In genomic region chr6:51139841-51140462, GRCh38 we compare ENCODE assay signal across 23 cellular contexts.
"Had no signal": no experiment of that assay in that cellular context is flagged by ENCODE, and none has a peak within 500 bp of the region (broad histone marks: within the 10 kb centered on the region; RNA-seq: fewer than 3 reads in every experiment).

No MANE protein-coding gene starts in this region.

- FAIRE-seq: endometrium, frontal cortex had no signal

- H3K36me3 Mint-ChIP-seq: activated naive CD8-positive, alpha-beta T cell treated with anti-CD3 and anti-CD28 coated beads, Interleukin-2, amount 10 ng/mL, durations not matched to agents 7 days and 5 days; naive B cell; stimulated activated naive B cell treated with anti-CD40 and anti-IgM and Interleukin-4, amounts not matched to agents 10 μg/mL and 1 μg/mL and 100 μg/mL, for 72 hours had no signal

- H3K27me3 ChIP-seq: sigmoid colon, testis, upper lobe of left lung had no signal

- H3K36me3 ChIP-seq: sigmoid colon, upper lobe of left lung had no signal

- H3K4me1 ChIP-seq: sigmoid colon, testis, upper lobe of left lung had no signal

- H3K4me3 Mint-ChIP-seq: activated naive CD8-positive, alpha-beta T cell treated with anti-CD3 and anti-CD28 coated beads, Interleukin-2, amount 10 ng/mL, durations not matched to agents 7 days and 5 days; naive B cell; stimulated activated naive B cell treated with anti-CD40 and anti-IgM and Interleukin-4, amounts not matched to agents 10 μg/mL and 1 μg/mL and 100 μg/mL, for 72 hours; WTC11 had no signal

- H3K9me3 ChIP-seq: mucosa of descending colon, sigmoid colon, testis, upper lobe of left lung had no signal

- H3K4me1 Mint-ChIP-seq: activated naive CD8-positive, alpha-beta T cell treated with anti-CD3 and anti-CD28 coated beads, Interleukin-2, amount 10 ng/mL, durations not matched to agents 7 days and 5 days; naive B cell; stimulated activated naive B cell treated with anti-CD40 and anti-IgM and Interleukin-4, amounts not matched to agents 10 μg/mL and 1 μg/mL and 100 μg/mL, for 72 hours had no signal

- H3K27me3 Mint-ChIP-seq: activated naive CD8-positive, alpha-beta T cell treated with anti-CD3 and anti-CD28 coated beads, Interleukin-2, amount 10 ng/mL, durations not matched to agents 7 days and 5 days; naive B cell; stimulated activated naive B cell treated with anti-CD40 and anti-IgM and Interleukin-4, amounts not matched to agents 10 μg/mL and 1 μg/mL and 100 μg/mL, for 72 hours had no signal

- H3K27ac ChIP-seq: sigmoid colon, testis, upper lobe of left lung had no signal

- H3K27ac Mint-ChIP-seq: activated naive CD8-positive, alpha-beta T cell treated with anti-CD3 and anti-CD28 coated beads, Interleukin-2, amount 10 ng/mL, durations not matched to agents 7 days and 5 days; activated T-helper 2 cell treated with anti-CD3 and anti-CD28 coated beads, Interferon-gamma antibody, Interleukin-2, Interleukin-4, amounts not matched to agents 10 μg/mL and 5 μg/mL and 100 μg/mL, durations not matched to agents 14 hours and 24 hours and 36 hours; naive B cell; stimulated activated naive B cell treated with anti-CD40 and anti-IgM and Interleukin-4, amounts not matched to agents 10 μg/mL and 1 μg/mL and 100 μg/mL, for 72 hours; WTC11 had no signal

- H3K4me3 ChIP-seq: mucosa of descending colon, sigmoid colon, testis, upper lobe of left lung had no signal

- DNase-seq: activated naive CD4-positive, alpha-beta T cell treated with Interleukin-2 at 50 U/mL for 16 hours; activated naive CD8-positive, alpha-beta T cell treated with anti-CD3 and anti-CD28 coated beads, Interleukin-2, amount 10 ng/mL, durations not matched to agents 7 days and 5 days; activated T-cell treated with anti-CD3 and anti-CD28 coated beads, Interleukin-2, amount 50 U/mL, for 1 hour; amniotic stem cell; cortex of kidney; erythroblast; glutamatergic neuron; left ventricle myocardium superior; mesenchymal stem cell; mucosa of descending colon; naive B cell; nucleus accumbens; sigmoid colon; stimulated activated CD4-positive, alpha-beta T cell treated with anti-CD3 and anti-CD28 coated beads, Interleukin-2, amount 100 ng/mL, for 48 hours; stimulated activated CD8-positive, alpha-beta memory T cell treated with anti-CD3 and anti-CD28 coated beads, Interleukin-4, amount 100 ng/mL, for 48 hours; stimulated activated naive B cell treated with anti-CD40 and anti-IgM and Interleukin-4, amounts not matched to agents 10 μg/mL and 1 μg/mL and 100 μg/mL, for 72 hours; T-helper 9 cell; testis; upper lobe of left lung had no signal

- H3K9me3 Mint-ChIP-seq: activated naive CD8-positive, alpha-beta T cell treated with anti-CD3 and anti-CD28 coated beads, Interleukin-2, amount 10 ng/mL, durations not matched to agents 7 days and 5 days had no signal

- ATAC-seq: left ventricle myocardium superior; mucosa of descending colon; stimulated activated naive B cell treated with anti-CD40 and anti-IgM and Interleukin-4, amounts not matched to agents 10 μg/mL and 1 μg/mL and 100 μg/mL, for 72 hours; WTC11 had no signal
